In the genomic region with DNA sequence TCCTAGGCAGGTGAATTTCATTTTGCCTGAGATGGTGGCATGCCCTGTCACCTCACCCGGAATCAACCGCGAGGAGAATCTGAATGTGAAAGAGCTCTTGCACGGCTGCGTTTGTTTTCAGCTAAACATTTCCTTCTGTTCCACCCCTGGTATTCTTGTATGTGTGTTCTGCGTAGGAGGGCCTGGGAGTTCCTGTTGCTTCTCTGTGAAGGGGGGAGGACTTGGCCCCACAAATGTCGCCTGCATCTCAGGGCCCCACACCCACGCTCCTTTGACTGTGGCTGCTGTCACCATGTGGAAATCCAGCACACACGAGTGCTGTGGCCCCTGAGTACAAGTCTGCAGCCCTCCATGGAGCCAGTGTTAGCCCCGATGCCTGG, we compare ENCODE assay signal across 8 cellular contexts. TPM values are rescaled to one million over a fixed set of nuclear protein-coding genes. Genes with fewer than 3 reads are reported as not detected.
DNase-seq lines count a peak whose midpoint lies in the region; ATAC-seq and TF ChIP-seq lines count a peak whose summit lies in the region.

No MANE protein-coding gene starts in this region.

- H3K4me1 Mint-ChIP-seq in type B pancreatic cell (ENCODE audit: unreplicated experiment), result no peaks in the 10 kb centered on the region

- no peaks in the 10 kb centered on the region for H3K9me3 Mint-ChIP-seq in type B pancreatic cell

- no peak for TF ChIP-seq POLR2A in right lobe of liver (IDR thresholded peaks at IDR 0.05)
- TF ChIP-seq POLR2A in stomach (IDR thresholded peaks at IDR 0.05), result no peak

- H3K4me1 ChIP-seq in right lobe of liver, result no peaks in the 10 kb centered on the region
- peaks cover 4 to 49% (median 27%) of the 10 kb centered on the region in 4 donors for H3K4me1 ChIP-seq in stomach

- no peaks in the 10 kb centered on the region for H3K27me3 Mint-ChIP-seq in type B pancreatic cell

- H3K36me3 Mint-ChIP-seq in type B pancreatic cell, result peaks cover 3% of the 10 kb centered on the region

- H3K9me3 ChIP-seq in right lobe of liver (no peaks in the 10 kb centered on the region), stomach (no peaks in the 10 kb centered on the region)

- ATAC-seq in HG02970 (IDR thresholded peaks at IDR 0.05; ENCODE audit: low FRiP score, unreplicated experiment) (peak; percentile 26), right lobe of liver (peak; percentile 39 to 68 (median 60)), GM18867 (IDR thresholded peaks at IDR 0.05; ENCODE audit: unreplicated experiment) (no peak)

- H3K36me3 ChIP-seq in right lobe of liver (no peaks in the 10 kb centered on the region), stomach (peaks cover 0 to 7% (median 3%) of the 10 kb centered on the region in 4 donors)

- intact Hi-C loops in right lobe of liver (cut with DNase I), result no loop called here
- intact Hi-C loops in stomach (cut with DNase I; ENCODE audit: low total_unique reads), result no loop called here

- TF ChIP-seq CTCF in GM12864 (IDR thresholded peaks at IDR 0.05; ENCODE audit: low read depth, low read length, missing control alignments) (no peak), right lobe of liver (IDR thresholded peaks at IDR 0.05) (no peak), stomach (IDR thresholded peaks at IDR 0.05) (no peak), type B pancreatic cell (conservative IDR thresholded peaks at IDR 0.05) (no peak)

- 56% methylated on average over 6 of the region's 10 CpGs for WGBS in right lobe of liver (ENCODE audit: insufficient coverage, low coverage, low lambda C conversion rate, missing lambda C conversion rate)
- WGBS in stomach, 5 donors, result 42 to 76% (median 67%) methylated on average over 6 to 10 of the region's 10 CpGs

- no peak overlapping the region for H3K4me3 Mint-ChIP-seq in type B pancreatic cell

- no peaks in the 10 kb centered on the region for H3K27me3 ChIP-seq in right lobe of liver
- no peaks in the 10 kb centered on the region for H3K27me3 ChIP-seq in stomach

- peak; percentile 71 for DNase-seq in GM12864 (ENCODE audit: low read depth)
- DNase-seq in activated CD8-positive, alpha-beta memory T cell treated with anti-CD3 and anti-CD28 coated beads for 4 hours (ENCODE audit: low read depth in 2 of 2), result peak; percentile 30 to 66
- DNase-seq in right lobe of liver, result no peak
- no peak for DNase-seq in stomach
- DNase-seq in type B pancreatic cell (ENCODE audit: extremely low spot score, unreplicated experiment), result no peak
- DNase-seq in mucosa of gallbladder (ENCODE audit: low spot score), result no peak

- TF ChIP-seq EP300 in stomach (IDR thresholded peaks at IDR 0.05), result no peak

- H3K27ac Mint-ChIP-seq in type B pancreatic cell, result no peak overlapping the region

- H3K27ac ChIP-seq in right lobe of liver (no peak overlapping the region), stomach (peak overlapping the region; percentile 23 to 72 (median 50))

- H3K4me3 ChIP-seq in GM12864 (ENCODE audit: low read depth, low read length) (no peak overlapping the region), right lobe of liver (no peak overlapping the region), stomach (no peak overlapping the region)

RNA-seq across cellular contexts. Expression of a gene that starts 45.8 kb away (rescaled TPM):
- total RNA-seq in right lobe of liver, result 1 to 10 TPM; 3.5 to 5.5 (median 4.0) TPM
- 10 to 100 TPM in 1 of 5 donors, 1 to 10 TPM in 3, not detected in 1; 2.7 to 22.3 (median 5.3) TPM for total RNA-seq in stomach
- under 1 TPM; 0.35 to 0.68 (median 0.46) TPM for polyA plus RNA-seq in stomach
- 6.4 and 13.0 TPM in 2 replicates for total RNA-seq in type B pancreatic cell (ENCODE audit: low replicate concordance)
- 8.0 TPM for total RNA-seq in mucosa of gallbladder

Comparison
In these comparisons a context has a peak if more than half of its experiments do, and no peak if none do; other contexts are left out.
1. DNase-seq: peak in GM12864 (single experiment) and activated CD8-positive, alpha-beta memory T cell treated with anti-CD3 and anti-CD28 coated beads for 4 hours (2 of 2); none in right lobe of liver (0 of 3), stomach (single experiment), type B pancreatic cell (single experiment) and mucosa of gallbladder (single experiment).
2. H3K27ac ChIP-seq: peak in stomach (5 of 5); none in right lobe of liver (0 of 3).